Comparison of ENCODE assay signal across 15 cellular contexts in the genomic region with DNA sequence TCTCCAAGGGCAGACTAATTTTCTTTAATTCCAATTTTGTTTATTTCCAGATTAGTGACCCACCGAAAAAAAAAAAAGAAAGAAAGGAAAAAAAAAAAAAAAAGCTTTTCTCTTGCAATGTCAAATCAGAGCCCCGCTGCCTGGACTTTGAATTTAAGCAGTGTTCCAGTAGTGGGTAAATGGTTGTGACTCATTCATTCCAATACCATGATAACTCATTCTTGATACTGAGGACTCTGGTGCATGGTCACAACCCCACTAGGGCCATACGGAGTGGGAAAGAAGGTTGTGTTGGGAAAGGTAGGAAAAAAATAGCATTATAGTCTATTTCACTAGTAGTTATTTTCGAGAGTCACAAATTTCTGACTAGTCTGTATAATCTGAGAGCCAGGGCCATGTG. TPM values are rescaled to one million over a fixed set of nuclear protein-coding genes. Genes with fewer than 3 reads are reported as not detected.
DNase-seq lines count a peak whose midpoint lies in the region; ATAC-seq, FAIRE-seq and TF ChIP-seq lines count a peak whose summit lies in the region.
"Had no signal": no experiment of that assay in that cellular context is flagged by ENCODE, and none has a peak within 500 bp of the region (broad histone marks: within the 10 kb centered on the region; RNA-seq: fewer than 3 reads in every experiment).

No MANE protein-coding gene starts in this region.

- DNase-seq in AG10803 (ENCODE audit: low read depth) (peak; percentile 79), M059J (ENCODE audit: low read depth) (peak; percentile 95), bronchial epithelial cell (ENCODE audit: low read depth) (peak; percentile 58), kidney epithelial cell (ENCODE audit: low read depth) (peak; percentile 47), globus pallidus (ENCODE audit: low spot score) (no peak), NCI-H82 (lab: John Stamatoyannopoulos, UW) (no peak)
- DNase-seq: activated CD8-positive, alpha-beta memory T cell treated with anti-CD3 and anti-CD28 coated beads, Interleukin-2, amount 50 U/mL, for 48 hours; colonic mucosa; DMS79; NCI-H1105 had no signal

- TF ChIP-seq CTCF in AG10803 (conservative IDR thresholded peaks at IDR 0.05; ENCODE audit: low read length) (no peak), bronchial epithelial cell (IDR thresholded peaks at IDR 0.05; ENCODE audit: insufficient read depth, low read length, severe bottlenecking) (no peak), kidney epithelial cell (IDR thresholded peaks at IDR 0.05; ENCODE audit: insufficient read depth, low read length, poor library complexity, severe bottlenecking) (no peak)

- no peaks in the 10 kb centered on the region for H3K36me3 ChIP-seq in bronchial epithelial cell (ENCODE audit: control insufficient read depth, insufficient read depth, low read length)
- no peaks in the 10 kb centered on the region for H3K36me3 ChIP-seq in kidney epithelial cell (ENCODE audit: control insufficient read depth, insufficient read depth, low read length)
- H3K36me3 ChIP-seq: BLaER1, colonic mucosa, tibial nerve had no signal

- H3K4me3 ChIP-seq in AG10803 (ENCODE audit: low read length), result no peak overlapping the region
- no peak overlapping the region for H3K4me3 ChIP-seq in bronchial epithelial cell (ENCODE audit: low read depth, low read length)
- no peak overlapping the region for H3K4me3 ChIP-seq in kidney epithelial cell (ENCODE audit: low read depth, low read length)
- H3K4me3 ChIP-seq: BLaER1, colonic mucosa, tibial nerve had no signal

- ATAC-seq in HG02759 (IDR thresholded peaks at IDR 0.05; ENCODE audit: unreplicated experiment) (no peak), HG02852 (IDR thresholded peaks at IDR 0.05; ENCODE audit: unreplicated experiment) (no peak)
- ATAC-seq: activated CD4-positive, CD25-positive, alpha-beta regulatory T cell treated with anti-CD3 and anti-CD28 coated beads, Interleukin-2, amount 50 U/mL, for 24 hours had no signal

- FAIRE-seq in bronchial epithelial cell (lab: Jason Lieb, UNC), result no peak

- H3K27me3 ChIP-seq in bronchial epithelial cell (ENCODE audit: control insufficient read depth, insufficient read depth, low read length) (no peaks in the 10 kb centered on the region), kidney epithelial cell (ENCODE audit: control insufficient read depth, insufficient read depth, low read length) (no peaks in the 10 kb centered on the region)
- H3K27me3 ChIP-seq: BLaER1, colonic mucosa, tibial nerve had no signal

RNA-seq across cellular contexts. Expression of a gene that starts 59.1 kb away (rescaled TPM):
- 225 and 349 TPM in 2 replicates for total RNA-seq in M059J (2014; rRNA removed; shearing (Covaris generic))
- total RNA-seq in bronchial epithelial cell, result 2.7 and 3.9 TPM in 2 replicates
- total RNA-seq in kidney epithelial cell, result 24.4 TPM in 2 replicates

Comparison
In these comparisons a context has a peak if more than half of its experiments do, and no peak if none do; other contexts are left out.
1. DNase-seq: peak in AG10803 (single experiment), M059J (single experiment), bronchial epithelial cell (single experiment) and kidney epithelial cell (single experiment); none in globus pallidus (single experiment) and NCI-H82 (single experiment).